In the genomic region with DNA sequence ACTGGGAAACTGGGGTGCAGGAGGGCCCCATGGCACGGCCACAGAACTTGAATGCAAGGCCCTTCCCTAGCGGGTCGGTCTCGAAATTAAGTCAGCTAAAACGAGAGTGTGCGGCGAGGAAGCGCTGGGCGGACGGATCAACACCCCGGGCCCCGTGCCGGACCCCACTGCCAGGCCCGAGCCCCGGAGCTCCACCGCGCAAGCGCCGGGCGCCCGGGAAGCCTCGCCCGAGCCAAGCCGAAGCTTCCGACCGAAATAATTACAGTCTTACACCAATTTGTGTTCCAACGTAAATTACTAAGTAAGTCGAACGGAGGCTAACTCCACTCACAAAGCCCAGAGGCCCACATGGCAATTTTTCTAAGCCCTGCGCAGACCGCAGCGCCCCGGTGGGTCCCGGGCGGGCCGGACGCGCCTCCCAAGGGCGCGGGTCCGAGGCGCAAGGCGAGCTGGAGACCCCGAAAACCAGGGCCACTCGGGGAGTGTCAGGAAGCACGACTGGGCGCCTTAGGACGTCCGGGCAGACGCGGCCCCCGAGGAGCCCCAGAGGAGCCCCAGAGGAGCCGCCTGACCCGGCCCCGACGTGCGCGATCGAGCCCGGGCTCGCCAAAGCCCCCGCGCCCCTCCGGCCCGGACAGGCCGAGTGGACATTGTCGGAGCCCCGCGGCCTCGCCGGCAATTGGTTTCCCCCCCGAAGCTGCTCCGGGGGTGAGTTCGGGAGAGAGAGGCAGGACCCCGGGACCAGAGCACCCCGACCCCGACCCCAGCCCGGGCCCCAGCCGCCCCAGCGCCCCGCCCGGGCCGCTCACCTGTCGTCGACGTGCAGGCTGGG, we compare ENCODE assay signal across 8 cellular contexts. TPM values are rescaled to one million over a fixed set of nuclear protein-coding genes. Genes with fewer than 3 reads are reported as not detected.
DNase-seq lines count a peak whose midpoint lies in the region; ATAC-seq and TF ChIP-seq lines count a peak whose summit lies in the region.

No MANE protein-coding gene starts in this region.

- no peak for TF ChIP-seq POLR2A in prostate gland (IDR thresholded peaks at IDR 0.05)
- TF ChIP-seq POLR2A in uterus (IDR thresholded peaks at IDR 0.05) = no peak

- TF ChIP-seq CTCF in GM12875 (IDR thresholded peaks at IDR 0.05; ENCODE audit: borderline replicate concordance, insufficient read depth, low read depth, low read length) (no peak), left ventricle myocardium inferior (IDR thresholded peaks at IDR 0.05; ENCODE audit: borderline replicate concordance) (no peak), prostate gland (IDR thresholded peaks at IDR 0.05) (no peak), uterus (IDR thresholded peaks at IDR 0.05) (no peak)

- ATAC-seq in GM19324 (IDR thresholded peaks at IDR 0.05; ENCODE audit: low FRiP score, unreplicated experiment) = no peak
- no peak for ATAC-seq in GM21515 (IDR thresholded peaks at IDR 0.05; ENCODE audit: unreplicated experiment)

- H3K4me1 ChIP-seq in left ventricle myocardium inferior (peaks cover 41% of the 10 kb centered on the region), prostate gland (replicated peaks) (peaks cover 11% of the 10 kb centered on the region), uterus (peaks cover 0 to 5% of the 10 kb centered on the region in 2 donors)

- H3K9ac ChIP-seq in SK-N-MC (ENCODE audit: insufficient read length) = peak overlapping the region; percentile 85

- intact Hi-C loops in left ventricle myocardium inferior (cut with micrococcal nuclease) (no loop called here), prostate gland (cut with DNase I) (no loop called here), uterus (cut with DNase I; ENCODE audit: low total_unique reads) (no loop called here)

- peaks cover 100% of the 10 kb centered on the region for H3K27me3 ChIP-seq in left ventricle myocardium inferior (ENCODE audit: low read depth)
- no peaks in the 10 kb centered on the region for H3K27me3 ChIP-seq in prostate gland (replicated peaks; ENCODE audit: insufficient read depth)
- peaks cover 14 to 54% of the 10 kb centered on the region in 2 donors for H3K27me3 ChIP-seq in uterus

- H3K27ac ChIP-seq in SK-N-MC (peak overlapping the region; percentile 61), left ventricle myocardium inferior (replicated peaks) (no peak overlapping the region), prostate gland (peak overlapping the region; percentile 83 to 85), uterus (no peak overlapping the region)

- H3K9me3 ChIP-seq in SK-N-MC (ENCODE audit: low read depth, low read length) (no peaks in the 10 kb centered on the region), left ventricle myocardium inferior (replicated peaks) (no peaks in the 10 kb centered on the region), prostate gland (no peaks in the 10 kb centered on the region), uterus (no peaks in the 10 kb centered on the region)

- peaks cover 7% of the 10 kb centered on the region; the same call in 1 of the 2 replicates for H3K36me3 ChIP-seq in SK-N-MC (ENCODE audit: insufficient read depth, low read length)
- H3K36me3 ChIP-seq in left ventricle myocardium inferior = no peaks in the 10 kb centered on the region
- no peaks in the 10 kb centered on the region for H3K36me3 ChIP-seq in prostate gland
- H3K36me3 ChIP-seq in uterus = no peaks in the 10 kb centered on the region

- peak overlapping the region; percentile 31 for H3K4me3 ChIP-seq in GM12875 (ENCODE audit: low read depth, low read length)
- peak overlapping the region; percentile 92 for H3K4me3 ChIP-seq in SK-N-MC
- peak overlapping the region; percentile 53 for H3K4me3 ChIP-seq in left ventricle myocardium inferior
- H3K4me3 ChIP-seq in prostate gland = peak overlapping the region; percentile 63 to 70
- H3K4me3 ChIP-seq in uterus = no peak overlapping the region

- no peak for DNase-seq in SK-N-MC (ENCODE audit: low read depth, low spot score)
- DNase-seq in left ventricle myocardium inferior = no peak
- no peak for DNase-seq in prostate gland (ENCODE audit: low spot score)
- DNase-seq in uterus = no peak
- no peak for DNase-seq in NOMO-1 treated with dmso at 0.1 percent for 144 hours (lab: John Stamatoyannopoulos, UW; ENCODE audit: unreplicated experiment)

- WGBS in prostate gland = 9% methylated on average over 38 of the region's 86 CpGs

RNA-seq across cellular contexts. Expression of gene RIPK4, which starts 0.6 kb away (rescaled TPM):
- 0.11 TPM for total RNA-seq in left ventricle myocardium inferior
- 10 to 100 TPM; 26.9 to 52.6 TPM for total RNA-seq in prostate gland
- 1 to 10 TPM in 1 of 4 donors, under 1 TPM in 1, not detected in 2; 0.29 to 9.7 TPM for total RNA-seq in uterus

Comparison
In these comparisons a context has a peak if more than half of its experiments do, and no peak if none do; other contexts are left out.
1. H3K4me3 ChIP-seq: peak in GM12875 (single experiment), SK-N-MC (single experiment), left ventricle myocardium inferior (single experiment) and prostate gland (2 of 2); none in uterus (0 of 2).
2. H3K27ac ChIP-seq: peak in SK-N-MC (single experiment) and prostate gland (2 of 2); none in left ventricle myocardium inferior (single experiment) and uterus (0 of 2).